8 cellular contexts compared by ENCODE assay signal in genomic region chr3:97823503-97824004, GRCh38. TPM values are rescaled to one million over a fixed set of nuclear protein-coding genes. Genes with fewer than 3 reads are reported as not detected.
DNase-seq lines count a peak whose midpoint lies in the region; ATAC-seq, FAIRE-seq and TF ChIP-seq lines count a peak whose summit lies in the region.

No MANE protein-coding gene starts in this region.

- POLR2A ChIA-PET in A549 (lab: Yijun Ruan, JAX), result no interaction called here

- TF ChIP-seq RAD21 in A549 (conservative IDR thresholded peaks at IDR 0.05 in 1 of 2, IDR thresholded peaks at IDR 0.05 in 1 of 2), result no peak

- ATAC-seq in A549, result no peak
- no peak for ATAC-seq in GM19452 (IDR thresholded peaks at IDR 0.05; ENCODE audit: unreplicated experiment)

- WGBS in A549 (ENCODE audit: missing lambda C conversion rate), result 90% methylated on average over 7 of the region's 7 CpGs

- in situ Hi-C loops in ACHN (cut with HindIII; ENCODE audit: low pct_ligation_motif_present, low pct_unique_long_range_greater_than_20kb, low sequenced_read_pairs), result no loop called here

- peaks cover 33% of the 10 kb centered on the region for H3K27me3 ChIP-seq in HUES6 (ENCODE audit: control insufficient read depth, insufficient read depth, low read length)
- no peaks in the 10 kb centered on the region for H3K27me3 ChIP-seq in muscle layer of duodenum (ENCODE audit: low read depth, low read length)

- TF ChIP-seq CTCF in A549 (IDR thresholded peaks at IDR 0.05) (no peak), cardiac fibroblast (IDR thresholded peaks at IDR 0.05; ENCODE audit: low read depth, low read length) (no peak)

- no peak overlapping the region for H3K9ac ChIP-seq in HUES6 (ENCODE audit: low read length)

- TF ChIP-seq POLR2A in A549 (IDR thresholded peaks at IDR 0.05; ENCODE audit: low read length), result no peak

- 0 out of 3 replicates have a peak overlapping the region, but pooled peaks have one; percentile 71 for H3K4me3 ChIP-seq in A549
- H3K4me3 ChIP-seq in HUES6 (ENCODE audit: low read depth, low read length), result peak overlapping the region; percentile 92
- H3K4me3 ChIP-seq in cardiac fibroblast (replicated peaks in 1 of 2; ENCODE audit: low read depth in 2 of 2, low read length in 2 of 2), result peak overlapping the region; percentile 83 to 90
- H3K4me3 ChIP-seq in muscle layer of duodenum (ENCODE audit: low read depth in 1 of 2, low read length in 2 of 2), result peak overlapping the region; percentile 84 to 87

- CTCF ChIA-PET in A549 (lab: Yijun Ruan, JAX), result interaction anchor here (1.1 to 2.1 kb wide), 3 partner anchors 9 to 199 kb away, joined by 3 to 8 read pairs (median 7); no protein-coding TSS in a partner anchor

- no peaks in the 10 kb centered on the region for H3K36me3 ChIP-seq in HUES6 (ENCODE audit: control insufficient read depth, insufficient read depth, low read length)
- no peaks in the 10 kb centered on the region for H3K36me3 ChIP-seq in muscle layer of duodenum (ENCODE audit: control insufficient read depth in 1 of 2, insufficient read depth in 2 of 2, low read length in 2 of 2)

- peak overlapping the region; percentile 86 for H3K4me2 ChIP-seq in A549

- H3K4me1 ChIP-seq in A549, result peaks cover 7% of the 10 kb centered on the region; the same call in 1 of the 3 replicates
- peaks cover 8% of the 10 kb centered on the region; the same call in 1 of the 2 replicates for H3K4me1 ChIP-seq in HUES6 (ENCODE audit: control insufficient read depth, insufficient read depth, low read length)
- peaks cover 0 to 13% of the 10 kb centered on the region in 2 donors for H3K4me1 ChIP-seq in muscle layer of duodenum (ENCODE audit: control insufficient read depth in 1 of 2, insufficient read depth in 2 of 2, low read length in 2 of 2)

- H3K9me3 ChIP-seq in A549 (no peaks in the 10 kb centered on the region), HUES6 (ENCODE audit: control insufficient read depth, insufficient read depth, low read depth, low read length) (no peaks in the 10 kb centered on the region), muscle layer of duodenum (ENCODE audit: control insufficient read depth in 1 of 2, low read length in 2 of 2) (no peaks in the 10 kb centered on the region)

- no peak for DNase-seq in A549 (ENCODE audit: low read depth in 1 of 2, low spot score in 1 of 2)
- DNase-seq in cardiac fibroblast (ENCODE audit: low read depth in 2 of 2), result peak; percentile 23 to 26
- no peak for DNase-seq in NCI-H1105 treated with DMSO at 0.1 percent for 48 hours (lab: John Stamatoyannopoulos, UW)
- DNase-seq in iPS-NIHi7 (ENCODE audit: extremely low spot score), result no peak
- DNase-seq in ACHN, result no peak

- H3K27ac ChIP-seq in A549 (no peak overlapping the region), HUES6 (ENCODE audit: low read depth, low read length) (no peak overlapping the region), muscle layer of duodenum (ENCODE audit: low read length) (peak overlapping the region; percentile 0)

- FAIRE-seq in A549 (lab: Jason Lieb, UNC), result no peak

- no peak for TF ChIP-seq EP300 in A549 (IDR thresholded peaks at IDR 0.05)

TF ChIP-seq in A549, 52 proteins besides CTCF, POLR2A, EP300 and RAD21:
- TF ChIP-seq FOSB (CRISPR knock-in tag; IDR thresholded peaks at IDR 0.05), result no peak
- TF ChIP-seq PHF8 (IDR thresholded peaks at IDR 0.05; ENCODE audit: borderline replicate concordance, low read depth), result no peak
- TF ChIP-seq RFX5 (IDR thresholded peaks at IDR 0.05), result no peak

RNA-seq across cellular contexts. Expression of gene CRYBG3, which starts 1.7 kb away (rescaled TPM):
- polyA plus RNA-seq in A549 (2011; rRNA removed) (8.7 TPM in 2 replicates), A549 (2017; fragmentation: RNase III; extraction: RNeasy Plus Mini Kit Qiagen cat#74134 plus additional on column Dnase treatment) (3.6 to 4.5 TPM (median 4.3 TPM) in 3 replicates)
- polyA plus RNA-seq in A549 (2012; cell fraction: cytosol; rRNA removed), result 1.6 and 1.7 TPM in 2 replicates
- polyA plus RNA-seq in A549 (2012; cell fraction: nucleus; rRNA removed), result 2.8 and 2.9 TPM in 2 replicates
- 11.3 and 14.9 TPM in 2 replicates for polyA minus RNA-seq in A549 (2011; rRNA and poly(A)+ RNA removed)

RNA-seq across cellular contexts. Expression of gene ARL6, which starts 59.0 kb away (rescaled TPM):
- 9.9 and 11.7 TPM in 2 replicates for polyA plus RNA-seq in A549 (2011; rRNA removed)
- polyA plus RNA-seq in A549 (2012; cell fraction: cytosol; rRNA removed), result 2.1 and 2.2 TPM in 2 replicates
- 1.2 and 2.7 TPM in 2 replicates for polyA plus RNA-seq in A549 (2012; cell fraction: nucleus; rRNA removed)
- polyA plus RNA-seq in A549 (2017; fragmentation: RNase III; extraction: RNeasy Plus Mini Kit Qiagen cat#74134 plus additional on column Dnase treatment), result 6.9 to 7.4 TPM (median 7.3 TPM) in 3 replicates
- polyA minus RNA-seq in A549 (2011; rRNA and poly(A)+ RNA removed), result 17.9 and 20.1 TPM in 2 replicates

Comparison
In these comparisons a context has a peak if more than half of its experiments do, and no peak if none do; other contexts are left out.
1. DNase-seq: peak in cardiac fibroblast (2 of 2); none in A549 (0 of 2), NCI-H1105 treated with DMSO at 0.1 percent for 48 hours (single experiment), iPS-NIHi7 (single experiment) and ACHN (single experiment).
2. Peak in every context shown above with its lines, with median percentiles within 50 percentile points of each other: H3K4me3 ChIP-seq.